Comparison of ENCODE assay signal across 8 cellular contexts in the genomic region with DNA sequence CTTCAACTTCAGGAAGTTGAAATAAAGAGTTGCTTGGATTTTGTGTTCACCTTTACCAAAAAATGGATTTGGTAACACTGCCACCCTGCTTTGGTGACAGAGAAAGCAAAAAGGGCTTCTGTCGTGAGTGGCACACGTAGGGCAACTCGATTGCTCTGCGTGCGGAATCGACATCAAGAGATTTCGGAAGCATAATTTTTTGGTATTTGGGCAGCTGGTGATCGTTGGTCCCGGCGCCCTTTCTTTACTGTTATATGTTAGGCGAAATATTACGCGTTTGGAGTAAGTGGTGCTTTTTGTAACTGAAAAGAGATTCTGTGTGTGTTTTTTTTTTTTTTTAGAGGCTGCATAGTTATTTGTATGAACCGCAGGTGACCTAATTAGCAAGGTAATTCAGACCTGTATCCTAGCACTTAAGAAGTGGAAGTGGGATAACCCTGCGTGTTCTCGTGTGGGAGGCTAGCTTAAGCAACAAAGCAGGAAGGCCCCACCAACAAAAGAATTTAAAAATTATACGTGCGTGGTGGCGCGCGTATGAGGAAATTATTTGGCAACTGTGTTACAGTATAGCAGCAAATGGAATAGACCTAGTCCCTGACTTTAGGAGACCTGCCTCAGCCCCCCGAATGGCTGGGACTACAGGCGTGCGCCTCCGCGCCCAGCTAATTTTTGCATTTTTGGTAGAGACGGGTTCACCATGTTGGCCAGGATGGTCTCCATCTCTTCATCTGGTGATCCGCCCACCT. TPM values are rescaled to one million over a fixed set of nuclear protein-coding genes. Genes with fewer than 3 reads are reported as not detected.
DNase-seq lines count a peak whose midpoint lies in the region; ATAC-seq and TF ChIP-seq lines count a peak whose summit lies in the region.

Gene RNU11, plus strand, starts transcription at position 108 of the 746 bp plus-strand sequence.

- peak within 1 kb of the TSS; percentile 87 for H3K4me3 Mint-ChIP-seq in endothelial cell (ENCODE audit: unreplicated experiment)
- peak within 1 kb of the TSS; percentile 72 for H3K4me3 Mint-ChIP-seq in mesothelial cell of epicardium

- peak; percentile 71 for DNase-seq in D341Med (ENCODE audit: low spot score)
- DNase-seq in HUDEP-2 (lab: John Stamatoyannopoulos, UW; ENCODE audit: unreplicated experiment in 76 of 76): peak in 75 of 76 experiments; percentile 18 to 97 (median 85)
- DNase-seq in NOMO-1 treated with dmso at 0.1 percent for 144 hours (lab: John Stamatoyannopoulos, UW; ENCODE audit: unreplicated experiment): peak; percentile 93
- DNase-seq in activated CD8-positive, alpha-beta memory T cell treated with anti-CD3 and anti-CD28 coated beads, Interleukin-2, amount 50 U/mL, for 1 hour (ENCODE audit: extremely low read depth): peak; percentile 87
- DNase-seq in endothelial cell (ENCODE audit: low spot score): peak; percentile 75
- peak; percentile 57 to 73 for DNase-seq in mesothelial cell of epicardium (ENCODE audit: low spot score in 2 of 2, unreplicated experiment in 2 of 2)
- peak; percentile 63 to 80 for DNase-seq in stimulated activated CD8-positive, alpha-beta memory T cell treated with anti-CD3 and anti-CD28 coated beads, Interleukin-15, amount 100 ng/mL, for 4 hours (ENCODE audit: low read depth in 2 of 2)

- ATAC-seq in GM21390 (IDR thresholded peaks at IDR 0.05; ENCODE audit: unreplicated experiment): peak; percentile 67

- H3K36me3 Mint-ChIP-seq in endothelial cell (ENCODE audit: low read depth, unreplicated experiment) (no peaks in the 10 kb centered on the region), mesothelial cell of epicardium (no peaks in the 10 kb centered on the region)

- peak within 1 kb of the TSS; percentile 99 for H3K27ac Mint-ChIP-seq in endothelial cell (ENCODE audit: unreplicated experiment)
- peak within 1 kb of the TSS; percentile 100 for H3K27ac Mint-ChIP-seq in mesothelial cell of epicardium

- no peak for TF ChIP-seq CTCF in endothelial cell (IDR thresholded peaks at IDR 0.05; ENCODE audit: unreplicated experiment)
- no peak for TF ChIP-seq CTCF in mesothelial cell of epicardium (IDR thresholded peaks at IDR 0.05; ENCODE audit: unreplicated experiment)

- H3K9me3 Mint-ChIP-seq in endothelial cell (ENCODE audit: unreplicated experiment) (no peaks in the 10 kb centered on the region), mesothelial cell of epicardium (no peaks in the 10 kb centered on the region)

- H3K27me3 Mint-ChIP-seq in endothelial cell (ENCODE audit: unreplicated experiment): peaks cover 10% of the 10 kb centered on the region
- H3K27me3 Mint-ChIP-seq in mesothelial cell of epicardium (ENCODE audit: low read depth): no peaks in the 10 kb centered on the region

- H3K4me1 Mint-ChIP-seq in endothelial cell (ENCODE audit: unreplicated experiment): peaks cover 6% of the 10 kb centered on the region
- peaks cover 24% of the 10 kb centered on the region for H3K4me1 Mint-ChIP-seq in mesothelial cell of epicardium

RNA-seq across cellular contexts. Expression of gene RNU11, which starts in this region (rescaled TPM):
- not detected for total RNA-seq in endothelial cell (ENCODE audit: unreplicated experiment)
- total RNA-seq in mesothelial cell of epicardium: not detected in 3 replicates

Comparison
In these comparisons a context has a peak if more than half of its experiments do, and no peak if none do; other contexts are left out.
1. Peak in every context shown above with its lines: DNase-seq and ATAC-seq.
2. Peak in DNase-seq in endothelial cell; RNA of the gene not detected or under 1 TPM.
3. Peak in DNase-seq in mesothelial cell of epicardium; RNA of the gene not detected or under 1 TPM.